ENCODE assay signal across 18 cellular contexts in genomic region chr3:76668653-76669052, GRCh38.
DNase-seq lines count a peak whose midpoint lies in the region; ATAC-seq and TF ChIP-seq lines count a peak whose summit lies in the region.
"Had no signal": no experiment of that assay in that cellular context is flagged by ENCODE, and none has a peak within 500 bp of the region (broad histone marks: within the 10 kb centered on the region; RNA-seq: fewer than 3 reads in every experiment).

No MANE protein-coding gene starts in this region.

- no peaks in the 10 kb centered on the region for H3K27me3 ChIP-seq in hepatocyte
- H3K27me3 ChIP-seq: SJSA1 had no signal

- no peak overlapping the region for H3K4me2 ChIP-seq in hepatocyte
- H3K4me2 ChIP-seq: A549 had no signal

- H3K9me2 ChIP-seq in hepatocyte (replicated peaks; ENCODE audit: insufficient read depth) = no peaks in the 10 kb centered on the region

- H3K36me3 ChIP-seq in hepatocyte (replicated peaks; ENCODE audit: insufficient read depth, low read depth) = no peaks in the 10 kb centered on the region
- H3K36me3 ChIP-seq: SJSA1 had no signal

- ATAC-seq in GM18867 (IDR thresholded peaks at IDR 0.05; ENCODE audit: unreplicated experiment) (peak; percentile 61), HG02610 (IDR thresholded peaks at IDR 0.05; ENCODE audit: unreplicated experiment) (peak; percentile 44), GM18858 (IDR thresholded peaks at IDR 0.05; ENCODE audit: unreplicated experiment) (no peak)
- ATAC-seq: A549 had no signal

- no peaks in the 10 kb centered on the region for H3K9me3 ChIP-seq in hepatocyte (ENCODE audit: low read depth)
- H3K9me3 ChIP-seq: A549, SJSA1 had no signal

- no peaks in the 10 kb centered on the region for H4K20me1 ChIP-seq in hepatocyte (ENCODE audit: insufficient read depth, poor library complexity, severe bottlenecking)

- H3K4me3 ChIP-seq in hepatocyte = no peak overlapping the region
- H3K4me3 ChIP-seq: A549, SJSA1 had no signal

- peak overlapping the region; percentile 30 for H2AFZ ChIP-seq in hepatocyte

- WGBS in hepatocyte (ENCODE audit: low lambda C conversion rate, missing lambda C conversion rate) = 88% methylated on average over 4 of the region's 4 CpGs

- H3K4me1 ChIP-seq in hepatocyte (ENCODE audit: insufficient read depth) = no peaks in the 10 kb centered on the region
- H3K4me1 ChIP-seq: A549, SJSA1 had no signal

- no peak for TF ChIP-seq CTCF in hepatocyte (IDR thresholded peaks at IDR 0.05; ENCODE audit: poor library complexity)

- DNase-seq in MV-4-11 (lab: John Stamatoyannopoulos, UW) (peak; percentile 95), hepatocyte (ENCODE audit: low spot score) (no peak), activated gamma-delta T cell treated with Interleukin-2 at 50 U/mL for 16 hours (no peak), cardiac septum (ENCODE audit: low spot score) (no peak), caudate nucleus (lab: John Stamatoyannopoulos, UW) (no peak)
- DNase-seq: C1 segment of cervical spinal cord, H7, NCI-H1048, NCI-H2081 treated with DMSO at 0.1 percent for 48 hours, NCI-H510A, OCI-M1, T-helper 2 cell had no signal

- H3K79me2 ChIP-seq in hepatocyte = no peaks in the 10 kb centered on the region

- intact Hi-C loops in cardiac septum (cut with DNase I) = no loop called here

- H3K27ac ChIP-seq in hepatocyte (peak overlapping the region; percentile 43), caudate nucleus (ENCODE audit: low read depth, low read length) (no peak overlapping the region)
- H3K27ac ChIP-seq: A549, RWPE1, SJSA1 had no signal
